In genomic region chr6:127053032-127053908, GRCh38 we compare ENCODE assay signal across 20 cellular contexts.
DNase-seq lines count a peak whose midpoint lies in the region; ATAC-seq, FAIRE-seq and TF ChIP-seq lines count a peak whose summit lies in the region.
"Had no signal": no experiment of that assay in that cellular context is flagged by ENCODE, and none has a peak within 500 bp of the region (broad histone marks: within the 10 kb centered on the region; RNA-seq: fewer than 3 reads in every experiment).

No MANE protein-coding gene starts in this region.

- no peaks in the 10 kb centered on the region for H3K27me3 Mint-ChIP-seq in activated CD4-positive, alpha-beta memory T cell treated with anti-CD3 and anti-CD28 coated beads for 36 hours
- H3K27me3 Mint-ChIP-seq: memory B cell had no signal

- H3K4me1 ChIP-seq in endothelial cell of umbilical vein (ENCODE audit: control insufficient read depth, extremely low read depth, insufficient read depth, low read length), result peaks cover 25% of the 10 kb centered on the region
- peaks cover 14% of the 10 kb centered on the region for H3K4me1 ChIP-seq in mesodermal cell (ENCODE audit: control insufficient read depth, insufficient read depth, low read length, poor library complexity, severe bottlenecking)
- no peaks in the 10 kb centered on the region for H3K4me1 ChIP-seq in effector memory CD4-positive, alpha-beta T cell (ENCODE audit: control insufficient read depth, insufficient read depth, low read length, poor library complexity, severe bottlenecking)

- no peak overlapping the region for H3K27ac Mint-ChIP-seq in activated CD4-positive, alpha-beta memory T cell treated with anti-CD3 and anti-CD28 coated beads for 36 hours
- H3K27ac Mint-ChIP-seq: brain, memory B cell had no signal

- H3K9me3 ChIP-seq in endothelial cell of umbilical vein (replicated peaks; ENCODE audit: control insufficient read depth, insufficient read depth, low read length) (no peaks in the 10 kb centered on the region), mesodermal cell (ENCODE audit: control insufficient read depth, low read length) (no peaks in the 10 kb centered on the region)
- no peaks in the 10 kb centered on the region for H3K9me3 ChIP-seq in effector memory CD4-positive, alpha-beta T cell (ENCODE audit: control insufficient read depth, low read length)

- H3K4me3 Mint-ChIP-seq in activated CD4-positive, alpha-beta memory T cell treated with anti-CD3 and anti-CD28 coated beads for 36 hours, result no peak overlapping the region
- H3K4me3 Mint-ChIP-seq: brain, memory B cell, nephron progenitor cell had no signal

- H3K36me3 ChIP-seq in endothelial cell of umbilical vein (ENCODE audit: control insufficient read depth in 2 of 2, extremely low read depth in 1 of 2, insufficient read depth in 2 of 2, low read length in 2 of 2), result no peaks in the 10 kb centered on the region
- H3K36me3 ChIP-seq in mesodermal cell (ENCODE audit: control insufficient read depth, insufficient read depth, low read length), result no peaks in the 10 kb centered on the region
- no peaks in the 10 kb centered on the region for H3K36me3 ChIP-seq in effector memory CD4-positive, alpha-beta T cell (ENCODE audit: control insufficient read depth, insufficient read depth, low read length)

- FAIRE-seq in endothelial cell of umbilical vein (lab: Jason Lieb, UNC), result peak; percentile 61
- FAIRE-seq: K562 had no signal

- dilution Hi-C loops in endothelial cell of umbilical vein (cut with MboI; ENCODE audit: extremely low pct_ligation_motif_present, low sequenced_read_pairs), result no loop called here

- peak overlapping the region; percentile 80 for H3K4me2 ChIP-seq in endothelial cell of umbilical vein (ENCODE audit: insufficient read depth, low read length)

- H3K9me3 Mint-ChIP-seq in activated CD4-positive, alpha-beta memory T cell treated with anti-CD3 and anti-CD28 coated beads for 36 hours, result peaks cover 5% of the 10 kb centered on the region

- H3K4me3 ChIP-seq in endothelial cell of umbilical vein (replicated peaks in 1 of 3; ENCODE audit: insufficient read depth in 1 of 3, low read depth in 1 of 3, low read length in 3 of 3) (peak overlapping the region in 1 of 3 experiments; percentile 27), mesodermal cell (ENCODE audit: extremely low read depth, insufficient read depth, low read length, poor library complexity, severe bottlenecking) (no peak overlapping the region)
- H3K4me3 ChIP-seq in effector memory CD4-positive, alpha-beta T cell (ENCODE audit: insufficient read depth, low read depth, low read length, poor library complexity, severe bottlenecking), result no peak overlapping the region
- H3K4me3 ChIP-seq: K562 had no signal

- peaks cover 2% of the 10 kb centered on the region for H3K4me1 Mint-ChIP-seq in activated CD4-positive, alpha-beta memory T cell treated with anti-CD3 and anti-CD28 coated beads for 36 hours (ENCODE audit: low read depth)
- H3K4me1 Mint-ChIP-seq: brain, memory B cell had no signal

- peak overlapping the region; percentile 55 for H3K9ac ChIP-seq in endothelial cell of umbilical vein (replicated peaks; ENCODE audit: extremely low read depth, insufficient read depth, low read length)

- POLR2A ChIA-PET in endothelial cell of umbilical vein (lab: Charles Lee), result no interaction called here
- POLR2A ChIA-PET in activated CD4-positive, alpha-beta memory T cell treated with anti-CD3 and anti-CD28 coated beads for 36 hours (lab: Charles Lee), result no interaction called here

- H3K27me3 ChIP-seq in endothelial cell of umbilical vein (ENCODE audit: control insufficient read depth in 2 of 2, insufficient read depth in 2 of 2, low read length in 2 of 2), result no peaks in the 10 kb centered on the region
- no peaks in the 10 kb centered on the region for H3K27me3 ChIP-seq in effector memory CD4-positive, alpha-beta T cell (replicated peaks; ENCODE audit: control insufficient read depth, insufficient read depth, low read length, poor library complexity, severe bottlenecking)

- H3K36me3 Mint-ChIP-seq in activated CD4-positive, alpha-beta memory T cell treated with anti-CD3 and anti-CD28 coated beads for 36 hours, result no peaks in the 10 kb centered on the region
- H3K36me3 Mint-ChIP-seq: brain, memory B cell had no signal

- peak overlapping the region; percentile 78 for H3K27ac ChIP-seq in endothelial cell of umbilical vein (ENCODE audit: insufficient read depth, low read depth, low read length)
- H3K27ac ChIP-seq in mesodermal cell (ENCODE audit: low read depth, low read length, severe bottlenecking), result peak overlapping the region; percentile 37
- H3K27ac ChIP-seq in effector memory CD4-positive, alpha-beta T cell (ENCODE audit: insufficient read depth, low read length, poor library complexity, severe bottlenecking), result no peak overlapping the region

- TF ChIP-seq POLR2A in endothelial cell of umbilical vein (IDR thresholded peaks at IDR 0.05; ENCODE audit: low read depth, low read length), result no peak

- H2AFZ ChIP-seq in endothelial cell of umbilical vein (ENCODE audit: low read depth, low read length), result peak overlapping the region; percentile 66

- peaks cover 2% of the 10 kb centered on the region for H3K9me1 ChIP-seq in endothelial cell of umbilical vein (replicated peaks; ENCODE audit: control insufficient read depth, extremely low read depth, insufficient read depth, low read length)

- intact Hi-C loops in endothelial cell of umbilical vein (cut with micrococcal nuclease), result loop anchor here (1.0 kb wide), 3 partner anchors 134 to 249 kb away; no protein-coding TSS in a partner anchor
- intact Hi-C loops in activated CD4-positive, alpha-beta memory T cell treated with anti-CD3 and anti-CD28 coated beads for 36 hours (cut with micrococcal nuclease), result no loop called here

- no peak for TF ChIP-seq CTCF in endothelial cell of umbilical vein (IDR thresholded peaks at IDR 0.05; ENCODE audit: extremely low read depth in 1 of 2, insufficient read depth in 1 of 2, low read depth in 1 of 2, low read length in 2 of 2)

- no peaks in the 10 kb centered on the region for H3K79me2 ChIP-seq in endothelial cell of umbilical vein (ENCODE audit: control insufficient read depth, insufficient read depth, low read length)

- DNase-seq in ELR (ENCODE audit: low read depth), result peak; percentile 68
- peak; percentile 43 for DNase-seq in NCI-H226
- DNase-seq in endothelial cell of umbilical vein (ENCODE audit: low read depth, low spot score), result peak; percentile 74
- no peak for DNase-seq in activated CD4-positive, alpha-beta memory T cell treated with anti-CD3 and anti-CD28 coated beads for 36 hours
- no peak for DNase-seq in effector memory CD4-positive, alpha-beta T cell
- DNase-seq in HuH-7 (ENCODE audit: low spot score), result no peak
- DNase-seq: C1 segment of cervical spinal cord; DND-41; effector CD8-positive, alpha-beta T cell; GOT3; NCI-H1105 treated with DMSO at 0.1 percent for 48 hours; nephron progenitor cell; NK-92 treated with Interleukin-12 subunit alpha and Interleukin-12 subunit beta, amount 100 ng/mL, for 24 hours; retina had no signal

- no CpG with 5 or more reads among the region's 2 CpGs for WGBS in mesodermal cell (ENCODE audit: insufficient coverage in 2 of 2), 2 experiments

- no peaks in the 10 kb centered on the region for H4K20me1 ChIP-seq in endothelial cell of umbilical vein (replicated peaks; ENCODE audit: control insufficient read depth, extremely low read depth, insufficient read depth, low read length)

- no peak for ATAC-seq in HG02840 (IDR thresholded peaks at IDR 0.05; ENCODE audit: low FRiP score, unreplicated experiment)
- ATAC-seq: K562, Right ventricle myocardium inferior had no signal

- BruUV-seq in endothelial cell of umbilical vein (replicated peaks; lab: Mats Ljungman, UMichigan), result TSS peak; percentile 82

- CTCF ChIA-PET in endothelial cell of umbilical vein (lab: Charles Lee), result interaction anchor here (1.1 to 2.9 kb wide), 4 partner anchors 9 to 249 kb away, joined by 3 to 15 read pairs (median 6); no protein-coding TSS in a partner anchor
- CTCF ChIA-PET in activated CD4-positive, alpha-beta memory T cell treated with anti-CD3 and anti-CD28 coated beads for 36 hours (lab: Charles Lee), result no interaction called here

TF ChIP-seq in endothelial cell of umbilical vein, 7 proteins besides CTCF, POLR2A, EP300 and RAD21:
- TF ChIP-seq MAX (IDR thresholded peaks at IDR 0.05; ENCODE audit: insufficient read depth, insufficient read length) (no peak), EZH2 (IDR thresholded peaks at IDR 0.05; ENCODE audit: borderline replicate concordance, low read depth, low read length, severe bottlenecking) (no peak), GATA2 (IDR thresholded peaks at IDR 0.05; ENCODE audit: insufficient read depth, insufficient read length, low read depth, low read length) (no peak), MYC (IDR thresholded peaks at IDR 0.05; ENCODE audit: low read depth, low read length) (no peak), FOS (IDR thresholded peaks at IDR 0.05; ENCODE audit: borderline replicate concordance, insufficient read depth, low read length) (peak; percentile 87), POLR2AphosphoS5 (IDR thresholded peaks at IDR 0.05; ENCODE audit: insufficient read depth, low read depth, low read length) (no peak), JUN (IDR thresholded peaks at IDR 0.05; ENCODE audit: borderline replicate concordance, insufficient read depth, insufficient read length, low read depth) (peak; percentile 81)

Comparison
In these comparisons a context has a peak if more than half of its experiments do, and no peak if none do; other contexts are left out.
1. DNase-seq: peak in ELR (single experiment), NCI-H226 (single experiment) and endothelial cell of umbilical vein (single experiment); none in activated CD4-positive, alpha-beta memory T cell treated with anti-CD3 and anti-CD28 coated beads for 36 hours (single experiment), effector memory CD4-positive, alpha-beta T cell (0 of 3) and HuH-7 (single experiment).